ENCODE assay signal across 1 cellular context in genomic region chr12:12282761-12283160, GRCh38.
TF ChIP-seq lines count a peak whose summit lies in the region.

No MANE protein-coding gene starts in this region.

TF ChIP-seq in SK-N-SH, 30 proteins besides CTCF, POLR2A, EP300 and RAD21 (continued from another document):
- TF ChIP-seq REST (IDR thresholded peaks at IDR 0.05; ENCODE audit: low read depth, low read length): no peak
- no peak for TF ChIP-seq USF1 (IDR thresholded peaks at IDR 0.05; ENCODE audit: borderline replicate concordance, low read depth)
- peak; percentile 55; the same call in 1 of the 2 replicates for TF ChIP-seq POLR2AphosphoS5 (IDR thresholded peaks at IDR 0.05; ENCODE audit: low read depth, low read length)
- peak; percentile 61 for TF ChIP-seq TCF12 (IDR thresholded peaks at IDR 0.05)
- TF ChIP-seq NFIC (IDR thresholded peaks at IDR 0.05; ENCODE audit: borderline replicate concordance): peak; percentile 87
- peak; percentile 89 for TF ChIP-seq JUND (IDR thresholded peaks at IDR 0.05)
- no peak for TF ChIP-seq MEF2A (IDR thresholded peaks at IDR 0.05; ENCODE audit: borderline replicate concordance, low read depth)
- TF ChIP-seq FOSL2 (IDR thresholded peaks at IDR 0.05; ENCODE audit: borderline replicate concordance, low read depth): peak; percentile 78
